ENCODE assay signal across 10 cellular contexts in genomic region chr2:64914735-64915509, GRCh38.
DNase-seq lines count a peak whose midpoint lies in the region; ATAC-seq and TF ChIP-seq lines count a peak whose summit lies in the region.
"Had no signal": no experiment of that assay in that cellular context is flagged by ENCODE, and none has a peak within 500 bp of the region (broad histone marks: within the 10 kb centered on the region; RNA-seq: fewer than 3 reads in every experiment).

No MANE protein-coding gene starts in this region.

- H4K20me1 ChIP-seq in Loucy (ENCODE audit: insufficient read depth, low read length, poor library complexity, severe bottlenecking) = no peaks in the 10 kb centered on the region

- TF ChIP-seq POLR2A in lower leg skin (IDR thresholded peaks at IDR 0.05) = no peak

- 64 to 68% methylated on average over 7 of the region's 7 CpGs for WGBS in lower leg skin, 2 donors

- ATAC-seq in GM18858 (IDR thresholded peaks at IDR 0.05; ENCODE audit: unreplicated experiment) = peak; percentile 78
- ATAC-seq: upper lobe of right lung had no signal

- CTCF ChIA-PET in HEK293 (lab: Yijun Ruan, JAX) = interaction anchor here (0.5 to 1.1 kb wide), 12 partner anchors 9 to 585 kb away, joined by 3 to 5 read pairs (median 3); no protein-coding TSS in a partner anchor

- H3K4me1 ChIP-seq in HEK293 (ENCODE audit: control insufficient read depth, insufficient read depth, low read length) (no peaks in the 10 kb centered on the region; the same call in 1 of the 2 replicates), Loucy (ENCODE audit: insufficient read depth, low read length, poor library complexity, severe bottlenecking) (peaks cover 18% of the 10 kb centered on the region)

- no peak overlapping the region for H3K9ac ChIP-seq in Loucy (ENCODE audit: low read depth, low read length, poor library complexity, severe bottlenecking)

- H3K27ac ChIP-seq in HEK293 (ENCODE audit: extremely low read depth, low read depth, low read length) = no peak overlapping the region
- H3K27ac ChIP-seq: upper lobe of right lung had no signal

- no peak for TF ChIP-seq CTCF in HEK293 (tag by site-specific recombination; IDR thresholded peaks at IDR 0.05)
- no peak for TF ChIP-seq CTCF in Loucy (conservative IDR thresholded peaks at IDR 0.05; ENCODE audit: low read length)
- TF ChIP-seq CTCF in lower leg skin (IDR thresholded peaks at IDR 0.05) = no peak

- no peaks in the 10 kb centered on the region for H3K36me3 ChIP-seq in HEK293 (ENCODE audit: control insufficient read depth in 2 of 2, insufficient read depth in 1 of 2, low read length in 2 of 2)
- no peaks in the 10 kb centered on the region for H3K36me3 ChIP-seq in Loucy (ENCODE audit: insufficient read depth, low read length)
- H3K36me3 ChIP-seq: upper lobe of right lung had no signal

- DNase-seq in left kidney (ENCODE audit: low read depth, low spot score) = peak; percentile 69
- no peak for DNase-seq in occipital lobe (lab: John Stamatoyannopoulos, UW)
- no peak for DNase-seq in lower leg skin (ENCODE audit: low spot score in 2 of 2)
- DNase-seq in NCI-H526 (lab: John Stamatoyannopoulos, UW) = no peak
- DNase-seq in NCI-H2081 (lab: John Stamatoyannopoulos, UW) = no peak
- DNase-seq: activated naive CD8-positive, alpha-beta T cell treated with anti-CD3 and anti-CD28 coated beads, Interleukin-2, amount 10 ng/mL, durations not matched to agents 7 days and 5 days; upper lobe of right lung had no signal

- H3K27me3 ChIP-seq in Loucy (ENCODE audit: insufficient read depth, low read length, poor library complexity, severe bottlenecking) = no peaks in the 10 kb centered on the region
- H3K27me3 ChIP-seq: upper lobe of right lung had no signal

- no peaks in the 10 kb centered on the region for H3F3A ChIP-seq in Loucy (ENCODE audit: low read depth)

- H3K9me3 ChIP-seq in HEK293 (ENCODE audit: control insufficient read depth, insufficient read depth, low read depth, low read length) (no peaks in the 10 kb centered on the region), Loucy (ENCODE audit: insufficient read depth, low read depth, low read length) (no peaks in the 10 kb centered on the region)
- H3K9me3 ChIP-seq: upper lobe of right lung had no signal

- H3K4me3 ChIP-seq in HEK293 (ENCODE audit: low read depth, low read length) (no peak overlapping the region), Loucy (ENCODE audit: low read length, poor library complexity, severe bottlenecking) (no peak overlapping the region), lower leg skin (ENCODE audit: low read depth, poor library complexity, severe bottlenecking) (no peak overlapping the region)
- H3K4me3 ChIP-seq: upper lobe of right lung had no signal

- no peak overlapping the region for H3K4me2 ChIP-seq in Loucy (ENCODE audit: low read depth, low read length, poor library complexity, severe bottlenecking)

- no peaks in the 10 kb centered on the region for H3K79me2 ChIP-seq in Loucy (ENCODE audit: insufficient read depth, low read length)

- POLR2A ChIA-PET in HEK293 (lab: Yijun Ruan, JAX) = interaction anchor here (0.6 kb wide), 1 partner anchor 7 kb away, joined by 3 read pairs; no protein-coding TSS in a partner anchor

- H3K9me2 ChIP-seq in Loucy (replicated peaks; ENCODE audit: low read depth, low read length) = no peaks in the 10 kb centered on the region

- intact Hi-C loops in lower leg skin (cut with DNase I; ENCODE audit: low total_unique reads) = no loop called here

- peak overlapping the region; percentile 12; the same call in 1 of the 2 replicates for H2AFZ ChIP-seq in Loucy (ENCODE audit: low read length)

TF ChIP-seq in HEK293, 187 proteins besides CTCF, POLR2A, EP300 and RAD21:
- TF ChIP-seq SCRT2 (tag by site-specific recombination; IDR thresholded peaks at IDR 0.05) = 0 out of 2 replicates have a peak, but pooled peaks have one; percentile 24
- no peak for TF ChIP-seq YY1 (tag by site-specific recombination; IDR thresholded peaks at IDR 0.05)
- TF ChIP-seq ZBTB8A (tag by site-specific recombination; IDR thresholded peaks at IDR 0.05) = no peak
- TF ChIP-seq ZNF211 (tag by site-specific recombination; IDR thresholded peaks at IDR 0.05; ENCODE audit: low read depth) = no peak
- no peak for TF ChIP-seq ZNF280C (tag by site-specific recombination; IDR thresholded peaks at IDR 0.05)
- 0 out of 2 replicates have a peak, but pooled peaks have one; percentile 30 for TF ChIP-seq ZNF692 (tag by site-specific recombination; IDR thresholded peaks at IDR 0.05)
- no peak for TF ChIP-seq SETDB1 (IDR thresholded peaks at IDR 0.05; ENCODE audit: insufficient read length, low read length)
- no peak for TF ChIP-seq ZNF610 (tag by site-specific recombination; IDR thresholded peaks at IDR 0.05; ENCODE audit: borderline replicate concordance)
